10 cellular contexts compared by ENCODE assay signal in the genomic region with DNA sequence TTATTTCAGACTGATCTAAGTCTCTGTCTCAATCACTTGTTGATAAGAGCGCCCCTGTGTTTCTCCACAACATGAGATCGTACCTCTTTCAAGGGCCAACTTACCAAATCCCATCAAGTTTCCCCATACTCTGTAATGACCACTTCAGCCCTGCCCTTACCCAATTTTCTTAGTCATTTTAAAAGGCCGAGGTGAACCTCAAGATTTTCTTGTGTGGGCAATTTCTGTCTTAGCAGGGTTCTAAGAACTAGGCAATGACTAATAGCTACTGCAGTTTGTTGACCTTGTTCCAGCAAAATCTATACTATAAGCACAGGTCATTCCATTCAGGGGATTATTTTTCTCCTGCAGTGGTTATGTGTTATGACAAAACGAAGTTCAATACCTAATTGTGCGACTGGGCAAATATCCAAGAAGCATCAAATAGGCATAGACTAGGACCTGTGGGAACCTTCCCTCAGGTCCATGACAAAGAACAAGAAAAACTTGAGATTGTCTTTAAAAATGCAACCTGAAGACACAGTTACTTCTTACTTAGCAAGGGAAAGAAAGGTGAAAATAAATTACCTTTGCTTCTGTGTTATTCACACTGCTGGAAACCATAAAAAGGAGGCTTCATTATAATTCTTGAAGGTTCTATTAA. TPM values are rescaled to one million over a fixed set of nuclear protein-coding genes. Genes with fewer than 3 reads are reported as not detected.
DNase-seq lines count a peak whose midpoint lies in the region; ATAC-seq and FAIRE-seq lines count a peak whose summit lies in the region.
"Had no signal": no experiment of that assay in that cellular context is flagged by ENCODE, and none has a peak within 500 bp of the region (broad histone marks: within the 10 kb centered on the region; RNA-seq: fewer than 3 reads in every experiment).

No MANE protein-coding gene starts in this region.

- no peak for DNase-seq in activated CD4-positive, alpha-beta T cell treated with anti-CD3 and anti-CD28 coated beads, Interleukin-2, amount 10 ng/mL, durations not matched to agents 7 days and 5 days
- no peak for DNase-seq in activated CD4-positive, alpha-beta T cell treated with anti-CD3 and anti-CD28 coated beads for 1 hour
- DNase-seq in amniotic epithelial cell (ENCODE audit: low read depth) (peak; percentile 90), small intestine (peak; percentile 23), NCI-H345 (lab: John Stamatoyannopoulos, UW) (no peak), posterior cingulate gyrus (no peak), NAMALWA (ENCODE audit: low spot score) (no peak)

- ATAC-seq in HG03457 (IDR thresholded peaks at IDR 0.05; ENCODE audit: unreplicated experiment) = peak; percentile 82

- H3K27ac ChIP-seq in small intestine (ENCODE audit: low read depth in 1 of 2, low read length in 1 of 2) = no peak overlapping the region
- H3K27ac ChIP-seq: C4-2B, neutrophil had no signal

- H3K27me3 ChIP-seq in small intestine (ENCODE audit: control insufficient read depth in 2 of 2, insufficient read depth in 2 of 2, low read length in 2 of 2) = no peaks in the 10 kb centered on the region
- H3K27me3 ChIP-seq: neutrophil had no signal

- peak overlapping the region; percentile 73 for H3K27ac Mint-ChIP-seq in activated CD4-positive, alpha-beta T cell treated with anti-CD3 and anti-CD28 coated beads, Interleukin-2, amount 10 ng/mL, durations not matched to agents 7 days and 5 days

- 49 to 61% (median 54%) methylated on average over 5 of the region's 5 CpGs for WGBS in small intestine, 3 donors

- peaks cover 18% of the 10 kb centered on the region for H3K4me1 Mint-ChIP-seq in activated CD4-positive, alpha-beta T cell treated with anti-CD3 and anti-CD28 coated beads, Interleukin-2, amount 10 ng/mL, durations not matched to agents 7 days and 5 days

- H3K4me1 ChIP-seq in small intestine (ENCODE audit: control insufficient read depth in 2 of 2, insufficient read depth in 1 of 2, low read depth in 1 of 2, low read length in 1 of 2) = peaks cover 0 to 4% of the 10 kb centered on the region in 2 donors

- intact Hi-C loops in posterior cingulate gyrus (cut with DNase I) = no loop called here

- POLR2A ChIA-PET in activated CD4-positive, alpha-beta T cell treated with anti-CD3 and anti-CD28 coated beads, Interleukin-2, amount 10 ng/mL, durations not matched to agents 7 days and 5 days (lab: Charles Lee) = no interaction called here

- H3K4me3 Mint-ChIP-seq in activated CD4-positive, alpha-beta T cell treated with anti-CD3 and anti-CD28 coated beads, Interleukin-2, amount 10 ng/mL, durations not matched to agents 7 days and 5 days = peak overlapping the region; percentile 53

- peaks cover 36% of the 10 kb centered on the region for H3K9me3 Mint-ChIP-seq in activated CD4-positive, alpha-beta T cell treated with anti-CD3 and anti-CD28 coated beads, Interleukin-2, amount 10 ng/mL, durations not matched to agents 7 days and 5 days

- peak overlapping the region in 1 of 2 donors; percentile 24 for H3K4me3 ChIP-seq in small intestine (ENCODE audit: low read depth in 1 of 2, low read length in 2 of 2)

- no peak for FAIRE-seq in small intestine (lab: Jason Lieb, UNC)

- CTCF ChIA-PET in activated CD4-positive, alpha-beta T cell treated with anti-CD3 and anti-CD28 coated beads, Interleukin-2, amount 10 ng/mL, durations not matched to agents 7 days and 5 days (lab: Charles Lee) = no interaction called here

- peaks cover 9% of the 10 kb centered on the region for H3K27me3 Mint-ChIP-seq in activated CD4-positive, alpha-beta T cell treated with anti-CD3 and anti-CD28 coated beads, Interleukin-2, amount 10 ng/mL, durations not matched to agents 7 days and 5 days

- H3K9me3 ChIP-seq in small intestine (ENCODE audit: control insufficient read depth, low read depth) = no peaks in the 10 kb centered on the region
- H3K9me3 ChIP-seq: neutrophil had no signal

- peaks cover 15% of the 10 kb centered on the region for H3K36me3 Mint-ChIP-seq in activated CD4-positive, alpha-beta T cell treated with anti-CD3 and anti-CD28 coated beads, Interleukin-2, amount 10 ng/mL, durations not matched to agents 7 days and 5 days (ENCODE audit: low read depth)

- H3K36me3 ChIP-seq in small intestine (ENCODE audit: control insufficient read depth in 2 of 2, insufficient read depth in 2 of 2, low read length in 2 of 2) = no peaks in the 10 kb centered on the region
- H3K36me3 ChIP-seq: neutrophil had no signal

RNA-seq across cellular contexts. Expression of a gene that starts 53.2 kb away (rescaled TPM):
- 10 to 100 TPM; 46.8 to 56.0 TPM for total RNA-seq in activated CD4-positive, alpha-beta T cell treated with anti-CD3 and anti-CD28 coated beads, Interleukin-2, amount 10 ng/mL, durations not matched to agents 7 days and 5 days
- polyA plus RNA-seq in small intestine = 10 to 100 TPM; 23.3 to 50.1 (median 29.2) TPM

Comparison
In these comparisons a context has a peak if more than half of its experiments do, and no peak if none do; other contexts are left out.
1. DNase-seq: peak in amniotic epithelial cell (single experiment) and small intestine (single experiment); none in activated CD4-positive, alpha-beta T cell treated with anti-CD3 and anti-CD28 coated beads, Interleukin-2, amount 10 ng/mL, durations not matched to agents 7 days and 5 days (single experiment), activated CD4-positive, alpha-beta T cell treated with anti-CD3 and anti-CD28 coated beads for 1 hour (single experiment), NCI-H345 (single experiment), posterior cingulate gyrus (0 of 10) and NAMALWA (single experiment).